Comparison of ENCODE assay signal across 1 cellular context in the genomic region with DNA sequence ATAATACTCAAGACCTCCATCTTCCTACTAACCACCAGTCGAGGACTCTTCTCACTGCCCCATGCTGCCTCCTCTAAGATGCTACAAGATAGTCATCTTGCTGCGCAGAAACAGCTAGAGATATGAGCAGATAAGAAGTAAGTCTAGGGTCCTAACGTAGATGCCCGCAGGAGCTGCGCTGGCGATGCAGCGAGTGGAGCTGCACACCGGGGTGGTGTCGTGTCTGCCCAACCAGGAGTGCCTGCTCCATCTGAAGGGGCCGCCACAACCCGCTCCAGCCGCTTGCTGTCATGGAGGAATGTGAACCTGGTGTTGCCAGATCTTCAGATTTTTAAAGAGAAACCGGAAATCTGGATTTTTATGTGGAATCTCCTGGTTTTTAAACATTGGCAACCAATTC.
TF ChIP-seq lines count a peak whose summit lies in the region.

No MANE protein-coding gene starts in this region.

TF ChIP-seq in IMR-90, 13 proteins besides CTCF, POLR2A, EP300 and RAD21 (continued from another document):
- TF ChIP-seq, protein P1, sequence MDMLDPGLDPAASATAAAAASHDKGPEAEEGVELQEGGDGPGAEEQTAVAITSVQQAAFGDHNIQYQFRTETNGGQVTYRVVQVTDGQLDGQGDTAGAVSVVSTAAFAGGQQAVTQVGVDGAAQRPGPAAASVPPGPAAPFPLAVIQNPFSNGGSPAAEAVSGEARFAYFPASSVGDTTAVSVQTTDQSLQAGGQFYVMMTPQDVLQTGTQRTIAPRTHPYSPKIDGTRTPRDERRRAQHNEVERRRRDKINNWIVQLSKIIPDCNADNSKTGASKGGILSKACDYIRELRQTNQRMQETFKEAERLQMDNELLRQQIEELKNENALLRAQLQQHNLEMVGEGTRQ (IDR thresholded peaks at IDR 0.05; ENCODE audit: low read depth, low read length) = no peak
- TF ChIP-seq, protein P2, sequence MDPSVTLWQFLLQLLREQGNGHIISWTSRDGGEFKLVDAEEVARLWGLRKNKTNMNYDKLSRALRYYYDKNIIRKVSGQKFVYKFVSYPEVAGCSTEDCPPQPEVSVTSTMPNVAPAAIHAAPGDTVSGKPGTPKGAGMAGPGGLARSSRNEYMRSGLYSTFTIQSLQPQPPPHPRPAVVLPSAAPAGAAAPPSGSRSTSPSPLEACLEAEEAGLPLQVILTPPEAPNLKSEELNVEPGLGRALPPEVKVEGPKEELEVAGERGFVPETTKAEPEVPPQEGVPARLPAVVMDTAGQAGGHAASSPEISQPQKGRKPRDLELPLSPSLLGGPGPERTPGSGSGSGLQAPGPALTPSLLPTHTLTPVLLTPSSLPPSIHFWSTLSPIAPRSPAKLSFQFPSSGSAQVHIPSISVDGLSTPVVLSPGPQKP (IDR thresholded peaks at IDR 0.05; ENCODE audit: borderline replicate concordance, low read depth, low read length) = no peak
TF ChIP-seq in IMR-90: peak in this region for 0.
